In genomic region chr19:42198676-42199439, GRCh38 we compare ENCODE assay signal across 9 cellular contexts. TPM values are rescaled to one million over a fixed set of nuclear protein-coding genes. Genes with fewer than 3 reads are reported as not detected.
DNase-seq lines count a peak whose midpoint lies in the region; ATAC-seq, FAIRE-seq and TF ChIP-seq lines count a peak whose summit lies in the region.
"Had no signal": no experiment of that assay in that cellular context is flagged by ENCODE, and none has a peak within 500 bp of the region (broad histone marks: within the 10 kb centered on the region; RNA-seq: fewer than 3 reads in every experiment).

No MANE protein-coding gene starts in this region.

- peak overlapping the region; percentile 60 for H3K4me3 Mint-ChIP-seq in activated T-cell treated with anti-CD3 and anti-CD28 coated beads, Interleukin-2, amount 50 U/mL, for 4 hours

- peaks cover 34% of the 10 kb centered on the region for H3K36me3 Mint-ChIP-seq in activated T-cell treated with anti-CD3 and anti-CD28 coated beads, Interleukin-2, amount 50 U/mL, for 4 hours (ENCODE audit: insufficient read depth)

- TF ChIP-seq POLR2A in HepG2 (IDR thresholded peaks at IDR 0.05; ENCODE audit: insufficient read depth in 1 of 2, low read depth in 2 of 2, low read length in 2 of 2) (no peak), erythroblast (IDR thresholded peaks at IDR 0.05; ENCODE audit: low read length) (no peak)

- POLR2A ChIA-PET in HepG2 (lab: Yijun Ruan, JAX): no interaction called here

- ATAC-seq in GM19455 (IDR thresholded peaks at IDR 0.05; ENCODE audit: unreplicated experiment): peak; percentile 64
- peak; percentile 66 to 72 for ATAC-seq in activated T-cell treated with anti-CD3 and anti-CD28 coated beads, Interleukin-2, amount 50 U/mL, for 4 hours
- no peak for ATAC-seq in HepG2

- H3K4me3 ChIP-seq in BLaER1 (peak overlapping the region; percentile 62), HepG2 (replicated peaks in 1 of 3; ENCODE audit: insufficient read depth in 1 of 3, low read depth in 2 of 3, low read length in 3 of 3) (no peak overlapping the region), foreskin fibroblast (ENCODE audit: low read depth in 1 of 2, low read length in 2 of 2) (no peak overlapping the region)
- H3K4me3 ChIP-seq: adrenal gland had no signal

- H3K36me3 ChIP-seq in BLaER1 (peaks cover 62% of the 10 kb centered on the region), HepG2 (replicated peaks in 1 of 2; ENCODE audit: control insufficient read depth in 1 of 2, insufficient read depth in 2 of 2, low read length in 2 of 2) (peaks cover 35 to 54% of the 10 kb centered on the region in 2 experiments)

- H4K20me1 ChIP-seq in BLaER1 (peaks cover 58% of the 10 kb centered on the region), HepG2 (ENCODE audit: insufficient read depth, low read length) (peaks cover 17% of the 10 kb centered on the region; the same call in 1 of the 2 replicates)

- in situ Hi-C loops in HepG2 (cut with HindIII; ENCODE audit: extremely low pct_ligation_motif_present, low pct_unique_long_range_greater_than_20kb): no loop called here

- H3K79me2 ChIP-seq in HepG2 (ENCODE audit: insufficient read depth, low read length): peaks cover 9% of the 10 kb centered on the region

- H3K9ac ChIP-seq in BLaER1 (peak overlapping the region; percentile 81), HepG2 (ENCODE audit: insufficient read depth, low read depth, low read length) (no peak overlapping the region)

- H3K9me3 Mint-ChIP-seq in activated T-cell treated with anti-CD3 and anti-CD28 coated beads, Interleukin-2, amount 50 U/mL, for 4 hours: no peaks in the 10 kb centered on the region

- FAIRE-seq in HepG2 (lab: Jason Lieb, UNC): no peak

- no peak for TF ChIP-seq RAD21 in HepG2 (CRISPR knock-in tag; IDR thresholded peaks at IDR 0.05)

- no peak overlapping the region for H2AFZ ChIP-seq in HepG2 (ENCODE audit: low read length)

- no peaks in the 10 kb centered on the region for H3K9me3 ChIP-seq in BLaER1
- H3K9me3 ChIP-seq in HepG2 (ENCODE audit: low read length): no peaks in the 10 kb centered on the region
- H3K9me3 ChIP-seq: adrenal gland had no signal

- no peaks in the 10 kb centered on the region for H3K27me3 Mint-ChIP-seq in activated T-cell treated with anti-CD3 and anti-CD28 coated beads, Interleukin-2, amount 50 U/mL, for 4 hours (ENCODE audit: low read depth)

- intact Hi-C loops in HepG2 (cut with micrococcal nuclease; ENCODE audit: unreplicated experiment): no loop called here

- TF ChIP-seq CTCF in HepG2 (CRISPR knock-in tag; IDR thresholded peaks at IDR 0.05): no peak
- TF ChIP-seq CTCF in foreskin fibroblast (IDR thresholded peaks at IDR 0.05; ENCODE audit: low read depth, low read length): no peak

- peak overlapping the region; percentile 99 for H3K4me2 ChIP-seq in BLaER1
- no peak overlapping the region for H3K4me2 ChIP-seq in HepG2 (ENCODE audit: low read depth, low read length)

- 100% methylated on average over 1 of the region's 7 CpGs for WGBS in HepG2 (ENCODE audit: low lambda C conversion rate)

- DNase-seq in M059J (ENCODE audit: low read depth): peak; percentile 44
- peak; percentile 43 for DNase-seq in activated T-cell treated with anti-CD3 and anti-CD28 coated beads, Interleukin-2, amount 50 U/mL, for 4 hours
- no peak for DNase-seq in HepG2 (ENCODE audit: low spot score)
- no peak for DNase-seq in erythroblast (lab: John Stamatoyannopoulos, UW)
- DNase-seq in ecto neural progenitor cell (ENCODE audit: low spot score): no peak
- no peak for DNase-seq in foreskin fibroblast

- CTCF ChIA-PET in HepG2 (lab: Yijun Ruan, JAX; ENCODE audit: low intra/inter-chr PET ratio, low total read pairs): no interaction called here

- peaks cover 81% of the 10 kb centered on the region for H3K4me1 Mint-ChIP-seq in activated T-cell treated with anti-CD3 and anti-CD28 coated beads, Interleukin-2, amount 50 U/mL, for 4 hours (ENCODE audit: low read depth)

- TF ChIP-seq EP300 in HepG2 (IDR thresholded peaks at IDR 0.05; ENCODE audit: low read depth in 2 of 2, low read length in 2 of 2) (no peak), HepG2 (CRISPR knock-in tag; IDR thresholded peaks at IDR 0.05; ENCODE audit: borderline replicate concordance) (no peak)

- H3K27ac ChIP-seq in BLaER1 (peak overlapping the region; percentile 95), HepG2 (ENCODE audit: extremely low read length, insufficient read depth, low read length) (no peak overlapping the region)

- BruUV-seq in HepG2 (replicated peaks; lab: Mats Ljungman, UMichigan): no TSS peak

- H3K27me3 ChIP-seq in BLaER1 (no peaks in the 10 kb centered on the region), HepG2 (ENCODE audit: control insufficient read depth in 1 of 2, insufficient read depth in 2 of 2, low read length in 2 of 2) (no peaks in the 10 kb centered on the region; a peak in 1 of 5 replicates)
- H3K27me3 ChIP-seq: adrenal gland had no signal

- peaks cover 76% of the 10 kb centered on the region for H3K4me1 ChIP-seq in BLaER1
- no peaks in the 10 kb centered on the region for H3K4me1 ChIP-seq in HepG2 (ENCODE audit: insufficient read depth, low read length)

RNA-seq across cellular contexts. Expression of gene DEDD2, which starts 18.6 kb away (rescaled TPM):
- 27.5 and 43.8 TPM in 2 replicates for total RNA-seq in M059J (2014; rRNA removed; shearing (Covaris generic))
- 10 to 100 TPM; 25.2 to 29.1 (median 28.1) TPM for total RNA-seq in activated T-cell treated with anti-CD3 and anti-CD28 coated beads, Interleukin-2, amount 50 U/mL, for 4 hours
- total RNA-seq in HepG2 (2016; rRNA removed; fragmentation: Illumina TruSeq; extraction: Trizol): 14.7 and 19.2 TPM in 2 replicates
- 9.6 and 10.0 TPM in 2 replicates for total RNA-seq in HepG2 (2016; cell fraction: cytosol; rRNA removed; fragmentation: Illumina TruSeq; extraction: Trizol; ENCODE audit: low read depth)
- 16.1 and 18.5 TPM in 2 replicates for total RNA-seq in HepG2 (2016; cell fraction: insoluble cytoplasmic fraction; rRNA removed; fragmentation: Illumina TruSeq; extraction: Trizol)
- 27.2 and 29.6 TPM in 2 replicates for total RNA-seq in HepG2 (2016; cell fraction: membrane; rRNA removed; fragmentation: Illumina TruSeq; extraction: Trizol)
- total RNA-seq in HepG2 (2016; cell fraction: nucleus; rRNA removed; fragmentation: Illumina TruSeq; extraction: Trizol): 6.8 and 8.3 TPM in 2 replicates
- polyA plus RNA-seq in HepG2 (2011; rRNA removed): 24.7 and 26.1 TPM in 2 replicates
- polyA plus RNA-seq in HepG2 (2011; cell fraction: cytosol; rRNA removed): 25.5 and 32.8 TPM in 2 replicates
- polyA plus RNA-seq in HepG2 (2011; cell fraction: nucleus; rRNA removed): 26.7 and 26.8 TPM in 2 replicates
- 11.1 and 19.5 TPM in 2 replicates for polyA plus RNA-seq in HepG2 (2012)
- polyA plus RNA-seq in HepG2 (2016; cell fraction: cytosol; fragmentation: Illumina TruSeq; extraction: Trizol; ENCODE audit: low read depth): 10.7 and 11.1 TPM in 2 replicates
- 19.2 and 19.5 TPM in 2 replicates for polyA plus RNA-seq in HepG2 (2016; cell fraction: insoluble cytoplasmic fraction; fragmentation: Illumina TruSeq; extraction: Trizol; ENCODE audit: low read depth)
- 23.2 and 25.7 TPM in 2 replicates for polyA plus RNA-seq in HepG2 (2016; cell fraction: membrane; fragmentation: Illumina TruSeq; extraction: Trizol; ENCODE audit: low read depth)
- polyA plus RNA-seq in HepG2 (2016; cell fraction: nucleus; fragmentation: Illumina TruSeq; extraction: Trizol; ENCODE audit: insufficient read depth, low read depth): 16.9 and 21.4 TPM in 2 replicates
- 15.6 and 26.0 TPM in 2 replicates for polyA minus RNA-seq in HepG2 (2011; rRNA and poly(A)+ RNA removed; ENCODE audit: low replicate concordance)
- polyA minus RNA-seq in HepG2 (2011; cell fraction: cytosol; rRNA and poly(A)+ RNA removed): 6.8 and 8.3 TPM in 2 replicates
- 5.0 and 7.2 TPM in 2 replicates for polyA minus RNA-seq in HepG2 (2011; cell fraction: nucleus; rRNA and poly(A)+ RNA removed)

RNA-seq across cellular contexts. Expression of gene ZNF526, which starts 21.3 kb away (rescaled TPM):
- total RNA-seq in M059J (2014; rRNA removed; shearing (Covaris generic)): 6.4 and 12.1 TPM in 2 replicates
- 10 to 100 TPM; 17.2 to 19.4 (median 18.7) TPM for total RNA-seq in activated T-cell treated with anti-CD3 and anti-CD28 coated beads, Interleukin-2, amount 50 U/mL, for 4 hours
- total RNA-seq in HepG2 (2016; rRNA removed; fragmentation: Illumina TruSeq; extraction: Trizol): 8.4 and 8.5 TPM in 2 replicates
- total RNA-seq in HepG2 (2016; cell fraction: cytosol; rRNA removed; fragmentation: Illumina TruSeq; extraction: Trizol; ENCODE audit: low read depth): 3.2 and 4.1 TPM in 2 replicates
- 7.8 and 8.2 TPM in 2 replicates for total RNA-seq in HepG2 (2016; cell fraction: insoluble cytoplasmic fraction; rRNA removed; fragmentation: Illumina TruSeq; extraction: Trizol)
- 7.8 and 8.0 TPM in 2 replicates for total RNA-seq in HepG2 (2016; cell fraction: membrane; rRNA removed; fragmentation: Illumina TruSeq; extraction: Trizol)
- total RNA-seq in HepG2 (2016; cell fraction: nucleus; rRNA removed; fragmentation: Illumina TruSeq; extraction: Trizol): 5.4 and 6.6 TPM in 2 replicates
- polyA plus RNA-seq in HepG2 (2011; rRNA removed): 3.3 and 4.3 TPM in 2 replicates
- 1.6 and 1.7 TPM in 2 replicates for polyA plus RNA-seq in HepG2 (2011; cell fraction: cytosol; rRNA removed)
- polyA plus RNA-seq in HepG2 (2011; cell fraction: nucleus; rRNA removed): 6.8 and 7.0 TPM in 2 replicates
- 4.9 and 5.8 TPM in 2 replicates for polyA plus RNA-seq in HepG2 (2012)
- 0.61 and 0.84 TPM in 2 replicates for polyA plus RNA-seq in HepG2 (2016; cell fraction: cytosol; fragmentation: Illumina TruSeq; extraction: Trizol; ENCODE audit: low read depth)
- polyA plus RNA-seq in HepG2 (2016; cell fraction: insoluble cytoplasmic fraction; fragmentation: Illumina TruSeq; extraction: Trizol; ENCODE audit: low read depth): 3.0 and 6.6 TPM in 2 replicates
- 1.2 and 1.8 TPM in 2 replicates for polyA plus RNA-seq in HepG2 (2016; cell fraction: membrane; fragmentation: Illumina TruSeq; extraction: Trizol; ENCODE audit: low read depth)
- 4.9 and 6.7 TPM in 2 replicates for polyA plus RNA-seq in HepG2 (2016; cell fraction: nucleus; fragmentation: Illumina TruSeq; extraction: Trizol; ENCODE audit: insufficient read depth, low read depth)
- 12.7 and 19.4 TPM in 2 replicates for polyA minus RNA-seq in HepG2 (2011; rRNA and poly(A)+ RNA removed; ENCODE audit: low replicate concordance)
- 2.9 and 4.0 TPM in 2 replicates for polyA minus RNA-seq in HepG2 (2011; cell fraction: cytosol; rRNA and poly(A)+ RNA removed)
- polyA minus RNA-seq in HepG2 (2011; cell fraction: nucleus; rRNA and poly(A)+ RNA removed): 8.8 and 9.3 TPM in 2 replicates

RNA-seq across cellular contexts. Expression of gene GSK3A, which starts 43.5 kb away (rescaled TPM):
- 32.7 and 34.8 TPM in 2 replicates for total RNA-seq in M059J (2014; rRNA removed; shearing (Covaris generic))
- total RNA-seq in activated T-cell treated with anti-CD3 and anti-CD28 coated beads, Interleukin-2, amount 50 U/mL, for 4 hours: 10 to 100 TPM; 51.9 to 56.4 (median 55.2) TPM
- 14.8 and 16.9 TPM in 2 replicates for total RNA-seq in HepG2 (2016; rRNA removed; fragmentation: Illumina TruSeq; extraction: Trizol)
- 16.1 and 22.9 TPM in 2 replicates for total RNA-seq in HepG2 (2016; cell fraction: cytosol; rRNA removed; fragmentation: Illumina TruSeq; extraction: Trizol; ENCODE audit: low read depth)
- 11.4 and 17.4 TPM in 2 replicates for total RNA-seq in HepG2 (2016; cell fraction: insoluble cytoplasmic fraction; rRNA removed; fragmentation: Illumina TruSeq; extraction: Trizol)
- total RNA-seq in HepG2 (2016; cell fraction: membrane; rRNA removed; fragmentation: Illumina TruSeq; extraction: Trizol): 31.4 and 34.4 TPM in 2 replicates
- 9.7 and 11.2 TPM in 2 replicates for total RNA-seq in HepG2 (2016; cell fraction: nucleus; rRNA removed; fragmentation: Illumina TruSeq; extraction: Trizol)
- 52.5 and 56.5 TPM in 2 replicates for polyA plus RNA-seq in HepG2 (2011; rRNA removed)
- polyA plus RNA-seq in HepG2 (2011; cell fraction: cytosol; rRNA removed): 33.8 and 36.7 TPM in 2 replicates
- 33.5 and 34.5 TPM in 2 replicates for polyA plus RNA-seq in HepG2 (2011; cell fraction: nucleus; rRNA removed)
- polyA plus RNA-seq in HepG2 (2012): 25.2 and 25.7 TPM in 2 replicates
- 41.6 and 46.1 TPM in 2 replicates for polyA plus RNA-seq in HepG2 (2016; cell fraction: cytosol; fragmentation: Illumina TruSeq; extraction: Trizol; ENCODE audit: low read depth)
- 45.9 and 55.0 TPM in 2 replicates for polyA plus RNA-seq in HepG2 (2016; cell fraction: insoluble cytoplasmic fraction; fragmentation: Illumina TruSeq; extraction: Trizol; ENCODE audit: low read depth)
- polyA plus RNA-seq in HepG2 (2016; cell fraction: membrane; fragmentation: Illumina TruSeq; extraction: Trizol; ENCODE audit: low read depth): 67.9 and 73.5 TPM in 2 replicates
- 44.2 and 47.7 TPM in 2 replicates for polyA plus RNA-seq in HepG2 (2016; cell fraction: nucleus; fragmentation: Illumina TruSeq; extraction: Trizol; ENCODE audit: insufficient read depth, low read depth)
- 34.3 and 51.6 TPM in 2 replicates for polyA minus RNA-seq in HepG2 (2011; rRNA and poly(A)+ RNA removed; ENCODE audit: low replicate concordance)
- polyA minus RNA-seq in HepG2 (2011; cell fraction: cytosol; rRNA and poly(A)+ RNA removed): 9.1 and 14.1 TPM in 2 replicates
- polyA minus RNA-seq in HepG2 (2011; cell fraction: nucleus; rRNA and poly(A)+ RNA removed): 5.2 and 6.8 TPM in 2 replicates

RNA-seq across cellular contexts. Expression of gene ERF, which starts 56.1 kb away (rescaled TPM):
- 34.6 and 42.1 TPM in 2 replicates for total RNA-seq in M059J (2014; rRNA removed; shearing (Covaris generic))
- 10 to 100 TPM; 86.2 to 95.4 (median 89.1) TPM for total RNA-seq in activated T-cell treated with anti-CD3 and anti-CD28 coated beads, Interleukin-2, amount 50 U/mL, for 4 hours
- total RNA-seq in HepG2 (2016; rRNA removed; fragmentation: Illumina TruSeq; extraction: Trizol): 43.2 and 67.1 TPM in 2 replicates
- 54.9 and 66.8 TPM in 2 replicates for total RNA-seq in HepG2 (2016; cell fraction: cytosol; rRNA removed; fragmentation: Illumina TruSeq; extraction: Trizol; ENCODE audit: low read depth)
- total RNA-seq in HepG2 (2016; cell fraction: insoluble cytoplasmic fraction; rRNA removed; fragmentation: Illumina TruSeq; extraction: Trizol): 35.3 and 68.2 TPM in 2 replicates
- total RNA-seq in HepG2 (2016; cell fraction: membrane; rRNA removed; fragmentation: Illumina TruSeq; extraction: Trizol): 104 and 115 TPM in 2 replicates
- 31.2 and 38.3 TPM in 2 replicates for total RNA-seq in HepG2 (2016; cell fraction: nucleus; rRNA removed; fragmentation: Illumina TruSeq; extraction: Trizol)
- polyA plus RNA-seq in HepG2 (2011; rRNA removed): 62.5 and 69.9 TPM in 2 replicates
- 36.9 and 45.9 TPM in 2 replicates for polyA plus RNA-seq in HepG2 (2011; cell fraction: cytosol; rRNA removed)
- polyA plus RNA-seq in HepG2 (2011; cell fraction: nucleus; rRNA removed): 109 and 170 TPM in 2 replicates
- 38.4 and 44.3 TPM in 2 replicates for polyA plus RNA-seq in HepG2 (2012)
- 30.4 TPM in 2 replicates for polyA plus RNA-seq in HepG2 (2016; cell fraction: cytosol; fragmentation: Illumina TruSeq; extraction: Trizol; ENCODE audit: low read depth)
- 56.4 and 79.4 TPM in 2 replicates for polyA plus RNA-seq in HepG2 (2016; cell fraction: insoluble cytoplasmic fraction; fragmentation: Illumina TruSeq; extraction: Trizol; ENCODE audit: low read depth)
- 55.2 and 69.1 TPM in 2 replicates for polyA plus RNA-seq in HepG2 (2016; cell fraction: membrane; fragmentation: Illumina TruSeq; extraction: Trizol; ENCODE audit: low read depth)
- polyA plus RNA-seq in HepG2 (2016; cell fraction: nucleus; fragmentation: Illumina TruSeq; extraction: Trizol; ENCODE audit: insufficient read depth, low read depth): 77.4 and 89.7 TPM in 2 replicates
- 39.2 and 85.5 TPM in 2 replicates for polyA minus RNA-seq in HepG2 (2011; rRNA and poly(A)+ RNA removed; ENCODE audit: low replicate concordance)
- polyA minus RNA-seq in HepG2 (2011; cell fraction: cytosol; rRNA and poly(A)+ RNA removed): 38.3 and 50.2 TPM in 2 replicates
- polyA minus RNA-seq in HepG2 (2011; cell fraction: nucleus; rRNA and poly(A)+ RNA removed): 40.9 and 56.5 TPM in 2 replicates

Comparison
In these comparisons a context has a peak if more than half of its experiments do, and no peak if none do; other contexts are left out.
1. DNase-seq: peak in M059J (single experiment) and activated T-cell treated with anti-CD3 and anti-CD28 coated beads, Interleukin-2, amount 50 U/mL, for 4 hours (single experiment); none in HepG2 (single experiment), erythroblast (0 of 2), ecto neural progenitor cell (single experiment) and foreskin fibroblast (0 of 2).